24 cellular contexts compared by ENCODE assay signal in the genomic region with DNA sequence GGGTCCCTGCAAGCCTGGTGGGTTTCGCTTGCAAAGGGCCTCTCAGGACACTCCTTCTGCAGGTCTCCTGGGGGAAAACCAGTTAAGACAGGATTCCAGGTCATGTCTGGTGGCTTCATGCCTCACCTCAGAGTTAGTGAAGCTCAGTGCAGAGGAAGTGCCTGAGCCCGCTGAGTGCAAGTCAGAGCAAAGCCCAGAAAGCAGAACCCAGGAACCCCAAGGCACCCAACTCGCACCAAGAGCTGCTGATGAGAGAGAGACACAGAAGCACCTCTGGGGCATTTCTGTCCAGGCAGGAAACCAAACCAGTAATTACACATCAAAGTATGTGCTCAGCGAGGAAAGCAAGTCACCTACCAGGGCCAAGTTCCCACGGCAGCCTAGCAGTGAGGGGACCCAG.
DNase-seq lines count a peak whose midpoint lies in the region; ATAC-seq and TF ChIP-seq lines count a peak whose summit lies in the region.
"Had no signal": no experiment of that assay in that cellular context is flagged by ENCODE, and none has a peak within 500 bp of the region (broad histone marks: within the 10 kb centered on the region; RNA-seq: fewer than 3 reads in every experiment).

No MANE protein-coding gene starts in this region.

- CTCF ChIA-PET in mammary epithelial cell (lab: Charles Lee; ENCODE audit: low non-redundant PET), result no interaction called here

- no peak overlapping the region for H3K4ac ChIP-seq in H9 (ENCODE audit: low read depth, low read length)

- TF ChIP-seq CTCF in H9 (conservative IDR thresholded peaks at IDR 0.05) (no peak), mammary epithelial cell (conservative IDR thresholded peaks at IDR 0.05 in 1 of 2, IDR thresholded peaks at IDR 0.05 in 1 of 2; ENCODE audit: extremely low read depth in 1 of 2, insufficient read depth in 1 of 2, low read depth in 1 of 2, low read length in 2 of 2) (no peak), esophagus squamous epithelium (IDR thresholded peaks at IDR 0.05) (no peak), suprapubic skin (IDR thresholded peaks at IDR 0.05) (no peak)

- H3K27ac ChIP-seq in H9 (ENCODE audit: insufficient read length, low read depth, low read length) (no peak overlapping the region), mammary epithelial cell (ENCODE audit: insufficient read depth, low read depth, low read length) (no peak overlapping the region), esophagus squamous epithelium (peak overlapping the region; percentile 84 to 92 (median 90)), suprapubic skin (peak overlapping the region; percentile 80)
- H3K27ac ChIP-seq: SJSA1 had no signal

- H3K4me3 ChIP-seq in mammary epithelial cell (replicated peaks in 1 of 3; ENCODE audit: insufficient read depth in 1 of 3, low read depth in 2 of 3, low read length in 3 of 3) (no peak overlapping the region), esophagus squamous epithelium (no peak overlapping the region), suprapubic skin (no peak overlapping the region)
- H3K4me3 ChIP-seq: SJSA1 had no signal

- H2AFZ ChIP-seq in H9 (ENCODE audit: low read length), result no peak overlapping the region
- H2AFZ ChIP-seq in mammary epithelial cell (ENCODE audit: low read depth, low read length), result peak overlapping the region; percentile 7

- intact Hi-C loops in mammary epithelial cell (cut with micrococcal nuclease) (no loop called here), esophagus squamous epithelium (cut with DNase I) (no loop called here)

- TF ChIP-seq EP300 in suprapubic skin (IDR thresholded peaks at IDR 0.05), result no peak

- no CpG with 5 or more reads among the region's 5 CpGs for WGBS in H9 (ENCODE audit: extremely low coverage, insufficient read length, low lambda C conversion rate)
- 32% methylated on average over 4 of the region's 5 CpGs for WGBS in mammary epithelial cell (ENCODE audit: low coverage, missing lambda C conversion rate)
- WGBS in esophagus squamous epithelium, 2 donors, result 21 to 41% methylated on average over 2 to 5 of the region's 5 CpGs
- 44% methylated on average over 3 of the region's 5 CpGs for WGBS in suprapubic skin

- dilution Hi-C loops in mammary epithelial cell (cut with HindIII; ENCODE audit: low sequenced_read_pairs), result no loop called here

- H3K9ac ChIP-seq in H9 (ENCODE audit: extremely low read depth, insufficient read length, low read length), result no peak overlapping the region
- H3K9ac ChIP-seq in mammary epithelial cell (ENCODE audit: insufficient read depth, low read length), result no peak overlapping the region

- H3K4me1 ChIP-seq in H9 (ENCODE audit: insufficient read depth, low read length), result no peaks in the 10 kb centered on the region; the same call in 1 of the 2 replicates
- H3K4me1 ChIP-seq in mammary epithelial cell (ENCODE audit: insufficient read depth, low read length), result peaks cover 49% of the 10 kb centered on the region
- peaks cover 28 to 84% (median 29%) of the 10 kb centered on the region in 3 donors for H3K4me1 ChIP-seq in esophagus squamous epithelium
- peaks cover 46% of the 10 kb centered on the region for H3K4me1 ChIP-seq in suprapubic skin
- H3K4me1 ChIP-seq: SJSA1 had no signal

- TF ChIP-seq POLR2A in esophagus squamous epithelium (IDR thresholded peaks at IDR 0.05) (no peak), suprapubic skin (IDR thresholded peaks at IDR 0.05) (no peak)

- no peak overlapping the region for H2BK5ac ChIP-seq in H9 (ENCODE audit: insufficient read length, low read length)

- in situ Hi-C loops in mammary epithelial cell (cut with MboI; ENCODE audit: low sequenced_read_pairs in 2 of 2), result no loop called here

- H3K56ac ChIP-seq in H9 (ENCODE audit: insufficient read length, low read depth, low read length), result no peak overlapping the region

- H4K91ac ChIP-seq in H9 (ENCODE audit: insufficient read length, low read depth, low read length), result no peak overlapping the region

- no peak overlapping the region for H2AK5ac ChIP-seq in H9 (ENCODE audit: insufficient read length, low read length)

- no peak overlapping the region; a peak in 1 of 5 replicates for H3K4me3 Mint-ChIP-seq in H9
- H3K4me3 Mint-ChIP-seq: CD4-positive, alpha-beta memory T cell had no signal

- no peaks in the 10 kb centered on the region; the same call in 1 of the 2 replicates for H3K27me3 ChIP-seq in H9 (ENCODE audit: insufficient read depth, low read length)
- H3K27me3 ChIP-seq in mammary epithelial cell (ENCODE audit: insufficient read depth, low read length), result no peaks in the 10 kb centered on the region
- H3K27me3 ChIP-seq in esophagus squamous epithelium, result peaks cover 0 to 34% (median 0%) of the 10 kb centered on the region in 4 donors
- H3K27me3 ChIP-seq in suprapubic skin, result peaks cover 22% of the 10 kb centered on the region

- no peaks in the 10 kb centered on the region for H3K79me1 ChIP-seq in H9 (ENCODE audit: insufficient read depth, low read depth, low read length, poor library complexity, severe bottlenecking)

- no peak overlapping the region for H3K18ac ChIP-seq in H9 (ENCODE audit: insufficient read length, low read depth, low read length)

- H3T11ph ChIP-seq in H9 (ENCODE audit: low read length), result no peak overlapping the region

- no peak overlapping the region for H4K5ac ChIP-seq in H9 (ENCODE audit: insufficient read length, low read depth, low read length)

- DNase-seq in H9 (no peak), mammary epithelial cell (peak; percentile 40), esophagus squamous epithelium (lab: John Stamatoyannopoulos, UW) (no peak), suprapubic skin (ENCODE audit: low spot score in 2 of 2) (no peak), germinal center (ENCODE audit: low spot score) (no peak)
- DNase-seq: C1 segment of cervical spinal cord; CD4-positive, alpha-beta memory T cell; COR-L47; DMS53; Kasumi-1; MV-4-11; NCI-H1105; NCI-H146; NCI-H1930; NCI-H2107; NCI-H446; NCI-H526; NCI-H82; NK-92 treated with Interleukin-12 subunit alpha and Interleukin-12 subunit beta, amount 100 ng/mL, for 24 hours; PC-3 had no signal

- H3K9me3 ChIP-seq in H9 (ENCODE audit: control insufficient read depth, low read depth, low read length) (no peaks in the 10 kb centered on the region), mammary epithelial cell (replicated peaks; ENCODE audit: insufficient read depth, low read length) (no peaks in the 10 kb centered on the region), esophagus squamous epithelium (no peaks in the 10 kb centered on the region), suprapubic skin (no peaks in the 10 kb centered on the region)
- H3K9me3 ChIP-seq: SJSA1 had no signal

- H3K9me3 Mint-ChIP-seq in H9, result no peaks in the 10 kb centered on the region
- H3K9me3 Mint-ChIP-seq: CD4-positive, alpha-beta memory T cell had no signal

- BruUV-seq in mammary epithelial cell (replicated peaks; lab: Mats Ljungman, UMichigan), result TSS peak; percentile 22

- H3K4me1 Mint-ChIP-seq in H9, result peaks cover 21 to 39% of the 10 kb centered on the region in 2 experiments
- H3K4me1 Mint-ChIP-seq: CD4-positive, alpha-beta memory T cell had no signal

- no peak overlapping the region for H2BK120ac ChIP-seq in H9 (ENCODE audit: low read depth, low read length, poor library complexity, severe bottlenecking)

- H4K20me1 ChIP-seq in H9 (ENCODE audit: control insufficient read depth, insufficient read depth, insufficient read length), result no peaks in the 10 kb centered on the region
- no peaks in the 10 kb centered on the region for H4K20me1 ChIP-seq in mammary epithelial cell (ENCODE audit: insufficient read depth, low read length)

- H3K79me2 ChIP-seq in H9 (ENCODE audit: insufficient read depth, low read length) (no peaks in the 10 kb centered on the region), mammary epithelial cell (ENCODE audit: insufficient read depth, low read length) (peaks cover 22% of the 10 kb centered on the region)

- no peak overlapping the region for H2BK15ac ChIP-seq in H9 (ENCODE audit: low read depth, low read length)

- peak overlapping the region in 2 of 3 experiments; percentile 51 to 77; a peak in 2 of 7 replicates for H3K27ac Mint-ChIP-seq in H9
- H3K27ac Mint-ChIP-seq: CD4-positive, alpha-beta memory T cell had no signal

- H3K36me3 Mint-ChIP-seq in H9 (ENCODE audit: insufficient read depth in 1 of 3, low read depth in 3 of 3), result no peaks in the 10 kb centered on the region; a peak in 1 of 7 replicates
- H3K36me3 Mint-ChIP-seq: CD4-positive, alpha-beta memory T cell had no signal

- H2BK20ac ChIP-seq in H9 (ENCODE audit: low read depth, low read length, poor library complexity, severe bottlenecking), result no peak overlapping the region

- ATAC-seq in HG02571 (IDR thresholded peaks at IDR 0.05; ENCODE audit: unreplicated experiment) (no peak), GM18868 (IDR thresholded peaks at IDR 0.05; ENCODE audit: unreplicated experiment) (no peak)
- ATAC-seq: PC-3, Right ventricle myocardium inferior had no signal

- H4K8ac ChIP-seq in H9 (replicated peaks; ENCODE audit: insufficient read length, low read depth, low read length), result no peak overlapping the region

- no peaks in the 10 kb centered on the region for H3K27me3 Mint-ChIP-seq in H9 (ENCODE audit: low read depth)

- no peak overlapping the region for H3K14ac ChIP-seq in H9 (ENCODE audit: insufficient read depth, low read length)

- no peak overlapping the region for H2BK12ac ChIP-seq in H9 (ENCODE audit: insufficient read length, low read depth, low read length)

- H3K36me3 ChIP-seq in mammary epithelial cell (ENCODE audit: insufficient read depth, low read length) (no peaks in the 10 kb centered on the region), esophagus squamous epithelium (peaks cover 0 to 22% (median 0%) of the 10 kb centered on the region in 3 donors), suprapubic skin (no peaks in the 10 kb centered on the region)
- H3K36me3 ChIP-seq: SJSA1 had no signal

- H3K4me2 ChIP-seq in H9 (ENCODE audit: insufficient read depth, insufficient read length, low read length) (no peak overlapping the region), mammary epithelial cell (ENCODE audit: insufficient read depth, low read depth, low read length) (peak overlapping the region; percentile 46)

- H3K23me2 ChIP-seq in H9 (ENCODE audit: insufficient read length, low read depth, low read length, poor library complexity, severe bottlenecking), result no peaks in the 10 kb centered on the region

- H3K23ac ChIP-seq in H9 (ENCODE audit: insufficient read length, low read depth, low read length), result no peak overlapping the region

Comparison
In these comparisons a context has a peak if more than half of its experiments do, and no peak if none do; other contexts are left out.
1. H3K27ac ChIP-seq: peak in esophagus squamous epithelium (4 of 4) and suprapubic skin (single experiment); none in H9 (single experiment) and mammary epithelial cell (single experiment).